30 cellular contexts compared by ENCODE assay signal in genomic region chr14:76329951-76330350, GRCh38. TPM values are rescaled to one million over a fixed set of nuclear protein-coding genes. Genes with fewer than 3 reads are reported as not detected.
"Had no signal": no experiment of that assay in that cellular context is flagged by ENCODE, and none has a peak within 500 bp of the region (broad histone marks: within the 10 kb centered on the region; RNA-seq: fewer than 3 reads in every experiment).

No MANE protein-coding gene starts in this region.

- H3K4me3 ChIP-seq: left lung, pancreas, psoas muscle, smooth muscle cell, vagina had no signal

- H3K4me1 ChIP-seq: left lung, pancreas had no signal

- H3K27ac ChIP-seq: brain microvascular endothelial cell, left lung, pancreas, psoas muscle, vagina had no signal

- H3K36me3 ChIP-seq: brain microvascular endothelial cell, left lung, pancreas, vagina had no signal

- H3K36me3 Mint-ChIP-seq: naive B cell; stimulated activated memory B cell treated with anti-CD40 and anti-IgM and Interleukin-4, amounts not matched to agents 10 μg/mL and 1 μg/mL and 100 μg/mL, for 72 hours; type B pancreatic cell had no signal

- DNase-seq: activated CD4-positive, alpha-beta T cell treated with anti-CD3 and anti-CD28 coated beads for 48 hours; activated CD4-positive, alpha-beta T cell treated with anti-CD3 and anti-CD28 coated beads, Interleukin-2, amount 50 U/mL, for 48 hours; activated CD8-positive, alpha-beta memory T cell treated with anti-CD3 and anti-CD28 coated beads for 24 hours; activated effector memory CD4-positive, alpha-beta T cell treated with Interleukin-2 at 50 U/mL for 16 hours; activated naive CD4-positive, alpha-beta T cell treated with anti-CD3 and anti-CD28 coated beads for 36 hours; amniotic stem cell; brain microvascular endothelial cell; caudate nucleus; cortex of kidney; effector memory CD8-positive, alpha-beta T cell; foreskin fibroblast; head of caudate nucleus; left lung; naive B cell; nephron progenitor cell; nucleus accumbens; pancreas; psoas muscle; stimulated activated CD4-positive, alpha-beta T cell treated with anti-CD3 and anti-CD28 coated beads, Interleukin-1b, Interleukin-23, amount 100 ng/mL, for 48 hours; stimulated activated CD4-positive, alpha-beta T cell treated with anti-CD3 and anti-CD28 coated beads, Interleukin-4, amount 100 ng/mL, for 4 hours; stimulated activated CD8-positive, alpha-beta memory T cell treated with anti-CD3 and anti-CD28 coated beads, Interleukin-4, amount 100 ng/mL, for 48 hours; stimulated activated naive CD8-positive, alpha-beta T cell treated with anti-CD3 and anti-CD28 coated beads, Interleukin-15, amount 100 ng/mL, for 72 hours; substantia nigra; T-helper 1 cell had no signal

- H3K27ac Mint-ChIP-seq: activated naive CD4-positive, alpha-beta T cell treated with anti-CD3 and anti-CD28 coated beads for 36 hours; effector memory CD8-positive, alpha-beta T cell; naive B cell; nephron progenitor cell; stimulated activated memory B cell treated with anti-CD40 and anti-IgM and Interleukin-4, amounts not matched to agents 10 μg/mL and 1 μg/mL and 100 μg/mL, for 72 hours; stimulated activated naive CD8-positive, alpha-beta T cell treated with anti-CD3 and anti-CD28 coated beads, Interleukin-15, amount 100 ng/mL, for 72 hours; type B pancreatic cell had no signal

- H3K4me1 Mint-ChIP-seq: stimulated activated memory B cell treated with anti-CD40 and anti-IgM and Interleukin-4, amounts not matched to agents 10 μg/mL and 1 μg/mL and 100 μg/mL, for 72 hours; stimulated activated naive CD8-positive, alpha-beta T cell treated with anti-CD3 and anti-CD28 coated beads, Interleukin-15, amount 100 ng/mL, for 72 hours had no signal

- H3K27me3 ChIP-seq: pancreas, vagina had no signal

- H3K9me3 ChIP-seq: left lung, pancreas, psoas muscle, vagina had no signal

- H3K9me3 Mint-ChIP-seq: activated naive CD4-positive, alpha-beta T cell treated with anti-CD3 and anti-CD28 coated beads for 36 hours; effector memory CD8-positive, alpha-beta T cell; naive B cell; nephron progenitor cell; stimulated activated memory B cell treated with anti-CD40 and anti-IgM and Interleukin-4, amounts not matched to agents 10 μg/mL and 1 μg/mL and 100 μg/mL, for 72 hours; stimulated activated naive CD8-positive, alpha-beta T cell treated with anti-CD3 and anti-CD28 coated beads, Interleukin-15, amount 100 ng/mL, for 72 hours; type B pancreatic cell had no signal

- H3K4me3 Mint-ChIP-seq: activated naive CD4-positive, alpha-beta T cell treated with anti-CD3 and anti-CD28 coated beads for 36 hours; effector memory CD8-positive, alpha-beta T cell; naive B cell; stimulated activated memory B cell treated with anti-CD40 and anti-IgM and Interleukin-4, amounts not matched to agents 10 μg/mL and 1 μg/mL and 100 μg/mL, for 72 hours; stimulated activated naive CD8-positive, alpha-beta T cell treated with anti-CD3 and anti-CD28 coated beads, Interleukin-15, amount 100 ng/mL, for 72 hours; type B pancreatic cell had no signal

RNA-seq across cellular contexts. Expression of gene ESRRB, which starts 46.0 kb away (rescaled TPM):
- total RNA-seq: activated naive CD4-positive, alpha-beta T cell treated with anti-CD3 and anti-CD28 coated beads for 36 hours; astrocyte; lung microvascular endothelial cell had no signal
- polyA plus RNA-seq: smooth muscle cell had no signal
